Comparison of ENCODE assay signal across 8 cellular contexts in the genomic region with DNA sequence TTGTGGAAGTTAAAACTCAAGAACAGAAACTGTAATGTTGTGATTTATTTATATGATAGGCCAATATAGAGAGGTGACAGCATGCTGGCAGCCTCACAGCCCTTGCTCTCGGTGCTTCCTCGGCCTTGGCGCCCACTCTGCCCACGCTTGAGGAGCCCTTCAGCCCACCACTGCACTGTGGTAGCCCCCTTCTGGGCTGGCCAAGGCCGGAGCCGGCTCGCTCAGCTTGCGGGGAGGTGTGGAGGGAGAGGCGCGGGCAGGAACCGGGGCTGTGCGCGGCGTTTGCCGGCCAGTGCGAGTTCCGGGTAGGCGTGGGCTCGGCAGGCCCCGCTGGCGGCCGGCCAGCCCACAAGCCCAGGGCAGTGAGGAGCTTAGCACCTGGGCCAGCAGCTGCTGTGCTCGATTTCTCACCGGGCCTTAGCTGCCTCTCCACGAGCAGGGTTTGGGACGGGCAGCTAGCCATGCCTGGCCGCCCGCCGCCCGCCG.
DNase-seq lines count a peak whose midpoint lies in the region; ATAC-seq, FAIRE-seq and TF ChIP-seq lines count a peak whose summit lies in the region.

No MANE protein-coding gene starts in this region.

- no peak for TF ChIP-seq CTCF in GM23338 (conservative IDR thresholded peaks at IDR 0.05; ENCODE audit: low read depth in 2 of 2)
- no peak for TF ChIP-seq CTCF in MCF 10A (IDR thresholded peaks at IDR 0.05; ENCODE audit: unreplicated experiment)
- no peak for TF ChIP-seq CTCF in transverse colon (IDR thresholded peaks at IDR 0.05)

- H3K36me3 Mint-ChIP-seq in GM23338 (ENCODE audit: low read depth) (peaks cover 14% of the 10 kb centered on the region; the same call in 2 of the 3 replicates), MCF 10A (ENCODE audit: insufficient read depth, unreplicated experiment) (no peaks in the 10 kb centered on the region)

- H3K79me2 ChIP-seq in GM23338 (replicated peaks; ENCODE audit: insufficient read depth), result no peaks in the 10 kb centered on the region

- H3K9me2 ChIP-seq in GM23338 (ENCODE audit: insufficient read depth), result no peaks in the 10 kb centered on the region

- H3K4me1 ChIP-seq in GM23338 (ENCODE audit: insufficient read depth) (peaks cover 30% of the 10 kb centered on the region), transverse colon (no peaks in the 10 kb centered on the region)

- H3K4me1 Mint-ChIP-seq in GM23338 (peaks cover 27% of the 10 kb centered on the region), MCF 10A (ENCODE audit: insufficient read depth, unreplicated experiment) (no peaks in the 10 kb centered on the region)

- peaks cover 8% of the 10 kb centered on the region; the same call in 2 of the 3 replicates for H3K9me3 Mint-ChIP-seq in GM23338
- no peaks in the 10 kb centered on the region for H3K9me3 Mint-ChIP-seq in MCF 10A (ENCODE audit: unreplicated experiment)

- peak overlapping the region; percentile 58 for H3K4me3 ChIP-seq in GM23338
- peak overlapping the region; percentile 24 to 51 (median 34) for H3K4me3 ChIP-seq in transverse colon

- in situ Hi-C loops in transverse colon (cut with MboI; ENCODE audit: low pct_ligation_motif_present in 1 of 4, low pct_unique_long_range_greater_than_20kb in 1 of 4, low sequenced_read_pairs in 3 of 4), result no loop called here

- peak; percentile 88 for ATAC-seq in GM23338
- peak; percentile 94 for ATAC-seq in left lobe of liver
- no peak for ATAC-seq in GM19467 (IDR thresholded peaks at IDR 0.05; ENCODE audit: unreplicated experiment)

- intact Hi-C loops in MCF 10A (cut with micrococcal nuclease) (no loop called here), transverse colon (cut with DNase I; ENCODE audit: low total_unique reads) (no loop called here)

- H3K27me3 Mint-ChIP-seq in GM23338 (ENCODE audit: insufficient read depth, low read depth, poor library complexity) (peaks cover 3% of the 10 kb centered on the region), MCF 10A (ENCODE audit: insufficient read depth, unreplicated experiment) (peaks cover 54% of the 10 kb centered on the region)

- H3K27ac ChIP-seq in GM23338 (ENCODE audit: low read depth) (0 out of 2 replicates have a peak overlapping the region, but pooled peaks have one; percentile 61), transverse colon (peak overlapping the region in 1 of 4 donors; percentile 55)

- no peak for TF ChIP-seq EP300 in transverse colon (IDR thresholded peaks at IDR 0.05; ENCODE audit: low read depth)

- H3K4me2 ChIP-seq in GM23338, result peak overlapping the region; percentile 80

- H3K27me3 ChIP-seq in GM23338 (ENCODE audit: insufficient read depth) (no peaks in the 10 kb centered on the region), transverse colon (peaks cover 51% of the 10 kb centered on the region)

- TF ChIP-seq POLR2A in transverse colon (IDR thresholded peaks at IDR 0.05), result no peak
- no peak for TF ChIP-seq POLR2A in H54 (IDR thresholded peaks at IDR 0.05; ENCODE audit: low read depth, low read length)

- H4K20me1 ChIP-seq in GM23338 (replicated peaks; ENCODE audit: insufficient read depth), result no peaks in the 10 kb centered on the region

- POLR2A ChIA-PET in MCF 10A (lab: Yijun Ruan, JAX), result no interaction called here

- FAIRE-seq in H54 (lab: Jason Lieb, UNC), result no peak

- peak overlapping the region; percentile 96 for H2AFZ ChIP-seq in GM23338

- H3K4me3 Mint-ChIP-seq in GM23338, result peak overlapping the region; percentile 64
- H3K4me3 Mint-ChIP-seq in MCF 10A (ENCODE audit: unreplicated experiment), result peak overlapping the region; percentile 48

- H3K27ac Mint-ChIP-seq in GM23338 (no peak overlapping the region), MCF 10A (ENCODE audit: low read depth, unreplicated experiment) (no peak overlapping the region)

- DNase-seq in D341Med (ENCODE audit: low spot score) (peak; percentile 42), GM23338 (ENCODE audit: low spot score) (peak; percentile 59), NCI-H226 (peak; percentile 36), MCF 10A (ENCODE audit: unreplicated experiment) (peak; percentile 68), left lobe of liver (ENCODE audit: low spot score) (peak; percentile 69), transverse colon (peak; percentile 80), H54 (ENCODE audit: insufficient read length, low spot score) (no peak)

- CTCF ChIA-PET in MCF 10A (lab: Yijun Ruan, JAX), result interaction anchor here (0.6 to 0.7 kb wide), 2 partner anchors 113 to 524 kb away, joined by 3 read pairs; no protein-coding TSS in a partner anchor

- WGBS in transverse colon (ENCODE audit: low coverage in 1 of 2), 2 donors, result 1% methylated on average over 24 of the region's 31 CpGs; no CpG with 5 or more reads in 1 of the 2 donors

- BruUV-seq in MCF 10A (replicated peaks; lab: Mats Ljungman, UMichigan), result no TSS peak

- H3F3A ChIP-seq in GM23338 (replicated peaks; ENCODE audit: low read depth), result 0 out of 2 replicates have a peak, but pooled peaks cover 7% of the 10 kb centered on the region

- H3K36me3 ChIP-seq in GM23338 (ENCODE audit: insufficient read depth) (no peaks in the 10 kb centered on the region), transverse colon (no peaks in the 10 kb centered on the region)

- no peaks in the 10 kb centered on the region for H3K9me3 ChIP-seq in transverse colon

TF ChIP-seq in GM23338, 12 proteins besides CTCF, POLR2A, EP300 and RAD21:
- TF ChIP-seq EZH2phosphoT487 (IDR thresholded peaks at IDR 0.05; ENCODE audit: unreplicated experiment), result no peak
- 0 out of 2 replicates have a peak, but pooled peaks have one; percentile 9 for TF ChIP-seq POLR2AphosphoS5 (IDR thresholded peaks at IDR 0.05; ENCODE audit: low read depth)
